Comparison of ENCODE assay signal across 9 cellular contexts in genomic region chr1:52726265-52727113, GRCh38. TPM values are rescaled to one million over a fixed set of nuclear protein-coding genes. Genes with fewer than 3 reads are reported as not detected.
DNase-seq lines count a peak whose midpoint lies in the region; ATAC-seq, FAIRE-seq and TF ChIP-seq lines count a peak whose summit lies in the region.
"Had no signal": no experiment of that assay in that cellular context is flagged by ENCODE, and none has a peak within 500 bp of the region (broad histone marks: within the 10 kb centered on the region; RNA-seq: fewer than 3 reads in every experiment).

TSS of gene ZYG11B (plus strand) at chr1:52726453. CDS start at chr1:52726654, 201 bp downstream.

- TF ChIP-seq CTCF in choroid plexus epithelial cell (conservative IDR thresholded peaks at IDR 0.05; ENCODE audit: low read depth, low read length): no peak

- no peaks in the 10 kb centered on the region for H3K27me3 Mint-ChIP-seq in activated CD4-positive, alpha-beta T cell treated with anti-CD3 and anti-CD28 coated beads for 36 hours

- peak; percentile 89 for ATAC-seq in HG03442 (IDR thresholded peaks at IDR 0.05; ENCODE audit: unreplicated experiment)
- peak; percentile 91 for ATAC-seq in activated CD4-positive, alpha-beta T cell treated with anti-CD3 and anti-CD28 coated beads for 36 hours

- intact Hi-C loops in activated CD4-positive, alpha-beta T cell treated with anti-CD3 and anti-CD28 coated beads for 36 hours (cut with DNase I, micrococcal nuclease): loop anchor here (1.0 to 10.0 kb wide), 12 partner anchors 23 to 1220 kb away; partner anchors contain the start of genes CC2D1B (in 1 of the 2), COA7 (in 1 of the 2), ECHDC2 (in 1 of the 2) and LRP8 (in 1 of the 2)

- H3K36me3 Mint-ChIP-seq in activated CD4-positive, alpha-beta T cell treated with anti-CD3 and anti-CD28 coated beads for 36 hours (ENCODE audit: low read depth): no peaks in the 10 kb centered on the region

- peak within 1 kb of the TSS; percentile 85 for H3K27ac Mint-ChIP-seq in activated CD4-positive, alpha-beta T cell treated with anti-CD3 and anti-CD28 coated beads for 36 hours

- H3K4me3 Mint-ChIP-seq in activated CD4-positive, alpha-beta T cell treated with anti-CD3 and anti-CD28 coated beads for 36 hours: peak within 1 kb of the TSS; percentile 93

- peaks cover 32% of the 10 kb centered on the region for H3K4me1 Mint-ChIP-seq in activated CD4-positive, alpha-beta T cell treated with anti-CD3 and anti-CD28 coated beads for 36 hours

- peak; percentile 73 for FAIRE-seq in GM19239 (lab: Jason Lieb, UNC)
- FAIRE-seq: TTC549 had no signal

- DNase-seq in Ammon's horn (ENCODE audit: low spot score) (peak; percentile 87), GM19239 (ENCODE audit: insufficient read length, low spot score) (peak; percentile 96), NCI-H524 (lab: John Stamatoyannopoulos, UW) (peak; percentile 44 to 76), choroid plexus epithelial cell (ENCODE audit: low read depth) (peak; percentile 87), kidney tubule cell (ENCODE audit: low spot score) (peak; percentile 88)
- peak; percentile 96 for DNase-seq in activated CD4-positive, alpha-beta T cell treated with anti-CD3 and anti-CD28 coated beads for 36 hours
- peak; percentile 77 to 88 (median 82) for DNase-seq in stimulated activated CD4-positive, alpha-beta T cell treated with anti-CD3 and anti-CD28 coated beads, Interleukin-1b, Interleukin-23, amount 100 ng/mL, for 24 hours (ENCODE audit: low read depth in 4 of 4, low spot score in 1 of 4)

- CTCF ChIA-PET in activated CD4-positive, alpha-beta T cell treated with anti-CD3 and anti-CD28 coated beads for 36 hours (lab: Charles Lee): interaction anchor here (0.6 to 2.4 kb wide), 8 partner anchors 10 to 322 kb away, joined by 3 to 7 read pairs (median 4); partner anchors contain the start of genes ORC1 and PRPF38A

- POLR2A ChIA-PET in activated CD4-positive, alpha-beta T cell treated with anti-CD3 and anti-CD28 coated beads for 36 hours (lab: Charles Lee): interaction anchor here (0.7 to 1.1 kb wide), 3 partner anchors 17 to 1743 kb away, joined by 3 to 5 read pairs (median 4); no protein-coding TSS in a partner anchor

- H3K4me3 ChIP-seq in choroid plexus epithelial cell (ENCODE audit: low read depth, low read length): peak within 1 kb of the TSS; percentile 88

- H3K9me3 Mint-ChIP-seq in activated CD4-positive, alpha-beta T cell treated with anti-CD3 and anti-CD28 coated beads for 36 hours (ENCODE audit: low read depth): no peaks in the 10 kb centered on the region

RNA-seq across cellular contexts. Expression of gene ZYG11B, which starts in this region (rescaled TPM):
- total RNA-seq in activated CD4-positive, alpha-beta T cell treated with anti-CD3 and anti-CD28 coated beads for 36 hours: 10 to 100 TPM; 12.9 to 14.3 TPM

Comparison
In these comparisons a context has a peak if more than half of its experiments do, and no peak if none do; other contexts are left out.
1. Peak in every context shown above with its lines: DNase-seq, ATAC-seq and H3K4me3 ChIP-seq.